Comparison of ENCODE assay signal across 8 cellular contexts in the genomic region with DNA sequence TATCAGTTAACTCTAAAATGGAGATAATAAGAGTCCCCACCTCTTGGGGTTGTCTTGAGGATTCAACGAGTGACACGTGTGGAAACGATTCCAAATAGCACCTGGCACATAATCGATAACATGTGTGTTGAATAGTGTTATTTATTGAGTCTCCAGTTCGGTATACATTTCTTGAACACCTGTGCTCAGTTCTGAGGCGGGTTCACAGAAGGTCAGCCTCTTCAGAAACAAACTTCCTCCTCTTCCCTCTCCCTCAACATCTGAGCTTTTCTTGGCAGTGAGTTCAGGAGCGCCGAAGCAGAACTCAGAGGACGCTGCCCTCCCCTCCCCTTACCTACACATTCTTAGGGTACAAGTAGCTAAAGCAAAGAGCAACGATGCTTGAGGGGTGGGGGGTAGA. TPM values are rescaled to one million over a fixed set of nuclear protein-coding genes. Genes with fewer than 3 reads are reported as not detected.
DNase-seq lines count a peak whose midpoint lies in the region; ATAC-seq, FAIRE-seq and TF ChIP-seq lines count a peak whose summit lies in the region.

No MANE protein-coding gene starts in this region.

- H3K4me3 ChIP-seq in AG10803 (ENCODE audit: low read length) (peak overlapping the region; percentile 75), HUES48 (ENCODE audit: low read depth, low read length) (peak overlapping the region; percentile 77), bronchial epithelial cell (ENCODE audit: low read depth, low read length) (peak overlapping the region; percentile 78), muscle layer of duodenum (ENCODE audit: low read depth in 1 of 2, low read length in 2 of 2) (peak overlapping the region; percentile 72 to 77)

- no peak for ATAC-seq in HG03378 (IDR thresholded peaks at IDR 0.05; ENCODE audit: unreplicated experiment)
- ATAC-seq in HG02610 (IDR thresholded peaks at IDR 0.05; ENCODE audit: unreplicated experiment): no peak

- H3K36me3 ChIP-seq in HUES48 (ENCODE audit: control insufficient read depth, insufficient read depth, low read length): 0 out of 2 replicates have a peak, but pooled peaks cover 1% of the 10 kb centered on the region
- peaks cover 1% of the 10 kb centered on the region for H3K36me3 ChIP-seq in bronchial epithelial cell (ENCODE audit: control insufficient read depth, insufficient read depth, low read length)
- H3K36me3 ChIP-seq in muscle layer of duodenum (ENCODE audit: control insufficient read depth in 1 of 2, insufficient read depth in 2 of 2, low read length in 2 of 2): peaks cover 0 to 5% of the 10 kb centered on the region in 2 donors

- FAIRE-seq in bronchial epithelial cell (lab: Jason Lieb, UNC): no peak

- no peaks in the 10 kb centered on the region for H3K27me3 ChIP-seq in HUES48 (ENCODE audit: control insufficient read depth, insufficient read depth, low read length)
- no peaks in the 10 kb centered on the region for H3K27me3 ChIP-seq in bronchial epithelial cell (ENCODE audit: control insufficient read depth, insufficient read depth, low read length)
- H3K27me3 ChIP-seq in muscle layer of duodenum (ENCODE audit: low read depth, low read length): no peaks in the 10 kb centered on the region

- no peaks in the 10 kb centered on the region for H3K4me1 ChIP-seq in HUES48 (ENCODE audit: control insufficient read depth, insufficient read depth, low read length)
- peaks cover 0 to 15% of the 10 kb centered on the region in 2 donors for H3K4me1 ChIP-seq in muscle layer of duodenum (ENCODE audit: control insufficient read depth in 1 of 2, insufficient read depth in 2 of 2, low read length in 2 of 2)

- H3K9ac ChIP-seq in HUES48 (ENCODE audit: low read depth, low read length): no peak overlapping the region

- DNase-seq in AG10803 (ENCODE audit: low read depth) (no peak), bronchial epithelial cell (ENCODE audit: low read depth) (no peak), DMS53 (lab: John Stamatoyannopoulos, UW) (no peak), OCI-M2 (lab: John Stamatoyannopoulos, UW; ENCODE audit: unreplicated experiment) (no peak)

- TF ChIP-seq CTCF in AG10803 (conservative IDR thresholded peaks at IDR 0.05; ENCODE audit: low read length): no peak
- TF ChIP-seq CTCF in bronchial epithelial cell (IDR thresholded peaks at IDR 0.05; ENCODE audit: insufficient read depth, low read length, severe bottlenecking): no peak

- H3K27ac ChIP-seq in HUES48 (ENCODE audit: low read depth, low read length) (no peak overlapping the region), muscle layer of duodenum (ENCODE audit: low read length) (peak overlapping the region; percentile 83)

- H3K9me3 ChIP-seq in HUES48 (ENCODE audit: control insufficient read depth, insufficient read depth, low read length) (peaks cover 2% of the 10 kb centered on the region), muscle layer of duodenum (ENCODE audit: control insufficient read depth in 1 of 2, low read length in 2 of 2) (no peaks in the 10 kb centered on the region)

RNA-seq across cellular contexts. Expression of gene PDHA1, which starts 0.9 kb away (rescaled TPM):
- 87.9 and 182 TPM in 2 replicates for total RNA-seq in bronchial epithelial cell
